ENCODE assay signal across 22 cellular contexts in genomic region chr5:114118511-114118910, GRCh38.
DNase-seq lines count a peak whose midpoint lies in the region; ATAC-seq lines count a peak whose summit lies in the region.
"Had no signal": no experiment of that assay in that cellular context is flagged by ENCODE, and none has a peak within 500 bp of the region (broad histone marks: within the 10 kb centered on the region; RNA-seq: fewer than 3 reads in every experiment).

No MANE protein-coding gene starts in this region.

- peaks cover 0 to 2% (median 0%) of the 10 kb centered on the region in 5 donors for H3K27me3 Mint-ChIP-seq in naive thymus-derived CD8-positive, alpha-beta T cell
- H3K27me3 Mint-ChIP-seq: T-cell had no signal

- no peak overlapping the region for H3K4me3 Mint-ChIP-seq in naive thymus-derived CD8-positive, alpha-beta T cell
- H3K4me3 Mint-ChIP-seq: CD8-positive, alpha-beta T cell; T-cell had no signal

- H3K27ac Mint-ChIP-seq in naive thymus-derived CD8-positive, alpha-beta T cell = no peak overlapping the region
- H3K27ac Mint-ChIP-seq: CD8-positive, alpha-beta T cell; T-cell had no signal

- no peaks in the 10 kb centered on the region for H3K4me1 Mint-ChIP-seq in naive thymus-derived CD8-positive, alpha-beta T cell
- H3K4me1 Mint-ChIP-seq: T-cell had no signal

- no peaks in the 10 kb centered on the region for H3K36me3 Mint-ChIP-seq in naive thymus-derived CD8-positive, alpha-beta T cell
- H3K36me3 Mint-ChIP-seq: CD8-positive, alpha-beta T cell; T-cell had no signal

- no peak for DNase-seq in naive thymus-derived CD8-positive, alpha-beta T cell
- DNase-seq in AG08396 (ENCODE audit: low spot score) (no peak), DMS 273 (lab: John Stamatoyannopoulos, UW; ENCODE audit: unreplicated experiment) (no peak)
- DNase-seq: CD8-positive, alpha-beta T cell; DMS79 treated with DMSO at 0.1 percent for 48 hours; GOT3; KBM-7; NCI-H1105 treated with DMSO at 0.1 percent for 48 hours; NCI-H1694; NCI-H82; PC-9; SIG-M5; T-cell had no signal

- POLR2A ChIA-PET in naive thymus-derived CD8-positive, alpha-beta T cell (lab: Charles Lee) = no interaction called here

- H3K9me3 Mint-ChIP-seq in naive thymus-derived CD8-positive, alpha-beta T cell = peaks cover 0 to 18% (median 2%) of the 10 kb centered on the region in 9 donors
- H3K9me3 Mint-ChIP-seq: CD8-positive, alpha-beta T cell had no signal

- ATAC-seq in GM18508 (IDR thresholded peaks at IDR 0.05; ENCODE audit: insufficient read depth, unreplicated experiment) (peak; percentile 61), GM18873 (IDR thresholded peaks at IDR 0.05; ENCODE audit: low FRiP score, unreplicated experiment) (peak; percentile 60), HG02759 (IDR thresholded peaks at IDR 0.05; ENCODE audit: unreplicated experiment) (peak; percentile 68), HG03378 (IDR thresholded peaks at IDR 0.05; ENCODE audit: unreplicated experiment) (peak; percentile 77), esophagus mucosa (no peak)
- no peak for ATAC-seq in naive thymus-derived CD8-positive, alpha-beta T cell
- ATAC-seq: A549; CD8-positive, alpha-beta T cell; HCT116; HepG2; SK-N-SH treated with all-trans-retinoic acid at 6 μM for 48 hours; T-cell had no signal

Comparison
In these comparisons a context has a peak if more than half of its experiments do, and no peak if none do; other contexts are left out.
1. ATAC-seq: peak in GM18508 (single experiment), GM18873 (single experiment), HG02759 (single experiment) and HG03378 (single experiment); none in naive thymus-derived CD8-positive, alpha-beta T cell (0 of 2) and esophagus mucosa (single experiment).